ENCODE assay signal across 2 cellular contexts in genomic region chr11:1888811-1889526, GRCh38.
TF ChIP-seq lines count a peak whose summit lies in the region.

No MANE protein-coding gene starts in this region.

TF ChIP-seq in SK-N-SH, 30 proteins besides CTCF, POLR2A, EP300 and RAD21:
- no peak for TF ChIP-seq POLR2AphosphoS5 (IDR thresholded peaks at IDR 0.05; ENCODE audit: low read depth, low read length)
- TF ChIP-seq FOXJ3 (CRISPR knock-in tag; IDR thresholded peaks at IDR 0.05): no peak
- TF ChIP-seq ELF1 (IDR thresholded peaks at IDR 0.05): no peak
- TF ChIP-seq JUND (IDR thresholded peaks at IDR 0.05): no peak
- no peak for TF ChIP-seq EZH2phosphoT487 (IDR thresholded peaks at IDR 0.05; ENCODE audit: borderline replicate concordance, low read depth)
- TF ChIP-seq NRF1 (IDR thresholded peaks at IDR 0.05; ENCODE audit: low read depth, low read length): no peak
- TF ChIP-seq GATA2 (CRISPR knock-in tag; IDR thresholded peaks at IDR 0.05): no peak
- no peak for TF ChIP-seq CHD2 (IDR thresholded peaks at IDR 0.05; ENCODE audit: low read length, partially characterized antibody)
- no peak for TF ChIP-seq SIN3A (IDR thresholded peaks at IDR 0.05; ENCODE audit: borderline replicate concordance, low read depth, low read length)
- no peak for TF ChIP-seq GABPA (IDR thresholded peaks at IDR 0.05; ENCODE audit: low read depth)
- no peak for TF ChIP-seq MEF2A (IDR thresholded peaks at IDR 0.05; ENCODE audit: borderline replicate concordance, low read depth)
- TF ChIP-seq RFX5 (IDR thresholded peaks at IDR 0.05; ENCODE audit: low read length): no peak

TF ChIP-seq in SK-N-SH treated with all-trans-retinoic acid at 6 μM for 48 hours, 23 proteins besides CTCF, POLR2A, EP300 and RAD21:
- TF ChIP-seq PPARA (CRISPR knock-in tag; IDR thresholded peaks at IDR 0.05; ENCODE audit: borderline replicate concordance) (no peak), ZNF70 (CRISPR knock-in tag; IDR thresholded peaks at IDR 0.05) (no peak), CREB5 (CRISPR knock-in tag; IDR thresholded peaks at IDR 0.05; ENCODE audit: low read depth) (no peak), ZFP30 (CRISPR knock-in tag; IDR thresholded peaks at IDR 0.05) (no peak), CSRNP3 (CRISPR knock-in tag; IDR thresholded peaks at IDR 0.05) (no peak), CSDC2 (CRISPR knock-in tag; IDR thresholded peaks at IDR 0.05) (no peak)
TF ChIP-seq in SK-N-SH treated with all-trans-retinoic acid at 6 μM for 48 hours: peak in this region for 0.
